ENCODE assay signal across 8 cellular contexts in the genomic region with DNA sequence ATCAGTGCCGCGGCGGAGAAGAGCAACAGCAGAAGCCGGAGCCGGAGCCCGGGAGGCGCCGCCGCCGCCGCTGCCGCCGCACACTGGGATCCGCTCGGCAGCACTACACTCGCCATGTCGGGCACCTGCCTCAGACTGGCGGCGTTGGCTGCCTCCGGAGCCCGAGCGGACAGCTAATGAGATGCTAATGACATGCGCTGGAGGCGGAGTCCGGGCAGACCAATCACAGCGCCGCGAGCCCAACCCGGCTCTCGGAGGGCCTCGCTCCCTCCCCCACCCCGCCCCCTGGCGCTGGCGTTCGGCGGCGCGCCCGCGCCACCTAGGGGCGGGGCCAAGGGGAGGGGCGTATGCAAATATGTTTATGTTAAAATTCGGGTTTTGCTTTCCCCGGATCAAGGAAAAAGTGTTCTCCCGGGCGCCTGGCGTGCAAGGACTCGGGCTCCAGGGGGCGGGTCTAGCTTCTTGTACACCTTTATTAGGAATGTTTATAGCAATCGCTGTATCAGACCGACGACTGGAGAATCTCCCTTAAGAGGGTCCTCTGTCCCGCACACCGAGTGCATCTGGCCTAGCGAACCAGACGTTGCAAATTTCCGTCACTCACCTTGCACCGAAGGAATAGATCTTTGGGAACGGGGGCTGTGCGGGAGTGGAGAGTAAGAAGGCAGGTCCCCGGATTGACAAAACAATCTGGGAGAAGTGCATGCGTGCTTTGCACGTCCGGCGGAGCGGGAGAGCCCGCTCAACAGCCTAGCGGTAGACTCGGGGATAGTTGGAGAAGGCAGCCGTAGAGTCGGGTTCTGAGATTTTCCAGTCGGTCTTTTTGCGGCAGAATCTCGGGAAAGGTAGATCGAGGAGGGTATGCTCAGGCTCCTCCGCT. TPM values are rescaled to one million over a fixed set of nuclear protein-coding genes. Genes with fewer than 3 reads are reported as not detected.
A peak's percentile ranks its signal among the peaks of the same experiment; 100 is the strongest.
DNase-seq lines count a peak whose midpoint lies in the region; TF ChIP-seq lines count a peak whose summit lies in the region.

A gene (minus strand): TSS at position 137 of the 880 bp plus-strand sequence.

- no peaks in the 10 kb centered on the region for H3K79me2 ChIP-seq in GM23248 (ENCODE audit: insufficient read depth)

- WGBS in GM23248 (ENCODE audit: low coverage in 1 of 2, low lambda C conversion rate in 2 of 2, missing lambda C conversion rate in 2 of 2), 2 experiments = 3% methylated on average over 68 to 76 of the region's 76 CpGs

- H3K4me1 ChIP-seq in GM23248 (ENCODE audit: insufficient read depth) (no peaks in the 10 kb centered on the region), vagina (peaks cover 34% of the 10 kb centered on the region)

- H3K27ac Mint-ChIP-seq in brain = peak within 1 kb of the TSS; percentile 96 to 98 (median 97)

- H3K4me1 Mint-ChIP-seq in brain = peaks cover 15% of the 10 kb centered on the region

- H3K9ac ChIP-seq in GM23248 = no peak within 1 kb of the TSS

- no peaks in the 10 kb centered on the region for H3K36me3 Mint-ChIP-seq in brain

- H3K4me2 ChIP-seq in GM23248 (ENCODE audit: unreplicated experiment) = peak within 1 kb of the TSS; percentile 87

- H3K27ac ChIP-seq in GM23248 (no peak within 1 kb of the TSS), vagina (peak within 1 kb of the TSS; percentile 54)

- peaks cover 46% of the 10 kb centered on the region for H3K27me3 ChIP-seq in GM23248 (replicated peaks; ENCODE audit: insufficient read depth)
- H3K27me3 ChIP-seq in vagina = no peaks in the 10 kb centered on the region

- peaks cover 6% of the 10 kb centered on the region for H3K27me3 Mint-ChIP-seq in brain

- H3K9me3 ChIP-seq in GM23248 (ENCODE audit: low read depth) = no peaks in the 10 kb centered on the region
- H3K9me3 ChIP-seq in vagina = no peaks in the 10 kb centered on the region

- in situ Hi-C loops in GM23248 (cut with MboI) = no loop called here

- peak within 1 kb of the TSS; percentile 67 for H3K4me3 ChIP-seq in GM23248
- peak within 1 kb of the TSS; percentile 50 to 59 for H3K4me3 ChIP-seq in vagina

- no peaks in the 10 kb centered on the region for H4K20me1 ChIP-seq in GM23248 (ENCODE audit: insufficient read depth)

- TF ChIP-seq POLR2A in vagina (IDR thresholded peaks at IDR 0.05) = peak in 1 of 2 donors; percentile 78

- H3K9me2 ChIP-seq in GM23248 (ENCODE audit: insufficient read depth) = no peaks in the 10 kb centered on the region

- intact Hi-C loops in vagina (cut with DNase I) = loop anchor here (5.0 kb wide), 1 partner anchor 172 kb away; no protein-coding TSS in a partner anchor

- no peaks in the 10 kb centered on the region for H3F3A ChIP-seq in GM23248 (ENCODE audit: insufficient read depth)

- H3K4me3 Mint-ChIP-seq in brain = peak within 1 kb of the TSS in 4 of 5 experiments; percentile 92 to 97 (median 95)

- H3K9me3 Mint-ChIP-seq in brain = no peaks in the 10 kb centered on the region

- no peaks in the 10 kb centered on the region for H3K36me3 ChIP-seq in GM23248 (ENCODE audit: low read depth)
- H3K36me3 ChIP-seq in vagina = no peaks in the 10 kb centered on the region

- DNase-seq in COLO829 (ENCODE audit: low spot score) (peak; percentile 96), GM23248 (peak; percentile 85), NCI-H1436 (lab: John Stamatoyannopoulos, UW) (peak; percentile 97), T-helper 9 cell (peak; percentile 54), iPS DF 19.7 (ENCODE audit: low read depth, low spot score) (peak; percentile 78), renal cortical epithelial cell (ENCODE audit: low read depth) (peak; percentile 86), vagina (ENCODE audit: extremely low spot score in 2 of 2) (peak in 1 of 2 donors; percentile 91)

- TF ChIP-seq CTCF in brain (conservative IDR thresholded peaks at IDR 0.05) (peak; percentile 86 to 90), vagina (IDR thresholded peaks at IDR 0.05) (peak in 2 of 3 experiments; percentile 18 to 40)

- peak within 1 kb of the TSS; percentile 83 for H2AFZ ChIP-seq in GM23248

RNA-seq across cellular contexts. Expression of the gene that starts here (rescaled TPM):
- 0.38 and 1.4 TPM in 2 replicates for total RNA-seq in GM23248 (2014; rRNA removed; shearing (Covaris generic))
- polyA plus RNA-seq in GM23248 (2016; fragmentation: Nextera tagmentation; extraction: Ambion mirVana) (0.83 and 1.2 TPM in 2 replicates), brain (ENCODE audit: insufficient read depth, low read depth, low replicate concordance) (68.5 TPM)
- total RNA-seq in renal cortical epithelial cell (12.7 and 65.4 TPM in 2 replicates), vagina (37.1 TPM)

Comparison
In these comparisons a context has a peak if more than half of its experiments do, and no peak if none do; other contexts are left out.
1. RNA of the gene that starts here (polyA plus RNA-seq): 68.5 TPM in brain (single experiment); 0.83 to 1.2 TPM in GM23248; every median in the first group is over 10 times any median in the second.